ENCODE assay signal across 26 cellular contexts in genomic region chr13:92345627-92346026, GRCh38.
"Had no signal": no experiment of that assay in that cellular context is flagged by ENCODE, and none has a peak within 500 bp of the region (broad histone marks: within the 10 kb centered on the region; RNA-seq: fewer than 3 reads in every experiment).

No MANE protein-coding gene starts in this region.

- H3K4me1 Mint-ChIP-seq: immature natural killer cell; naive thymus-derived CD4-positive, alpha-beta T cell; stimulated activated effector memory CD8-positive, alpha-beta T cell treated with anti-CD3 and anti-CD28 coated beads, Interleukin-12 subunit alpha, Interleukin-12 subunit beta, amount 100 ng/mL, for 72 hours had no signal

- ATAC-seq: left colon; mucosa of descending colon; naive thymus-derived CD4-positive, alpha-beta T cell; natural killer cell treated with Interleukin-12 subunit alpha and Interleukin-12 subunit beta and Interleukin-15 and Interleukin-18, amount 100 ng/mL, for 72 hours; right lobe of liver; stimulated activated effector memory CD8-positive, alpha-beta T cell treated with anti-CD3 and anti-CD28 coated beads, Interleukin-12 subunit alpha, Interleukin-12 subunit beta, amount 100 ng/mL, for 72 hours; upper lobe of right lung had no signal

- H3K27me3 Mint-ChIP-seq: naive thymus-derived CD4-positive, alpha-beta T cell; natural killer cell treated with Interleukin-12 subunit alpha and Interleukin-12 subunit beta and Interleukin-15 and Interleukin-18, amount 100 ng/mL, for 72 hours; progenitor cell of endocrine pancreas; stimulated activated naive CD8-positive, alpha-beta T cell treated with anti-CD3 and anti-CD28 coated beads, Interleukin-15, Interleukin-2, amounts not matched to agents 100 ng/mL and 50 ng/mL, for 24 hours had no signal

- H3K36me3 ChIP-seq: left ventricle myocardium inferior, neutrophil, ovary, right atrium auricular region, right lobe of liver, suprapubic skin, thoracic aorta, tibial artery, upper lobe of right lung had no signal

- H3K27me3 ChIP-seq: neutrophil, ovary, right atrium auricular region, right lobe of liver, suprapubic skin, tibial artery, upper lobe of right lung had no signal

- H3K36me3 Mint-ChIP-seq: naive thymus-derived CD4-positive, alpha-beta T cell; natural killer cell treated with Interleukin-12 subunit alpha and Interleukin-12 subunit beta and Interleukin-15 and Interleukin-18, amount 100 ng/mL, for 72 hours; stimulated activated effector memory CD8-positive, alpha-beta T cell treated with anti-CD3 and anti-CD28 coated beads, Interleukin-12 subunit alpha, Interleukin-12 subunit beta, amount 100 ng/mL, for 72 hours had no signal

- H3K27ac Mint-ChIP-seq: immature natural killer cell; naive thymus-derived CD4-positive, alpha-beta T cell; natural killer cell treated with Interleukin-12 subunit alpha and Interleukin-12 subunit beta and Interleukin-15 and Interleukin-18, amount 100 ng/mL, for 72 hours; progenitor cell of endocrine pancreas; stimulated activated effector memory CD8-positive, alpha-beta T cell treated with anti-CD3 and anti-CD28 coated beads, Interleukin-12 subunit alpha, Interleukin-12 subunit beta, amount 100 ng/mL, for 72 hours; stimulated activated naive CD8-positive, alpha-beta T cell treated with anti-CD3 and anti-CD28 coated beads, Interleukin-15, Interleukin-2, amounts not matched to agents 100 ng/mL and 50 ng/mL, for 24 hours had no signal

- H3K27ac ChIP-seq: left ventricle myocardium inferior, neutrophil, ovary, right atrium auricular region, right lobe of liver, skin epidermis, suprapubic skin, thoracic aorta, tibial artery, upper lobe of right lung had no signal

- H3K9me3 ChIP-seq: mucosa of descending colon, neutrophil, ovary, right atrium auricular region, right lobe of liver, suprapubic skin, thoracic aorta, tibial artery, upper lobe of right lung had no signal

- H3K4me3 Mint-ChIP-seq: immature natural killer cell; naive thymus-derived CD4-positive, alpha-beta T cell; natural killer cell treated with Interleukin-12 subunit alpha and Interleukin-12 subunit beta and Interleukin-15 and Interleukin-18, amount 100 ng/mL, for 72 hours; stimulated activated effector memory CD8-positive, alpha-beta T cell treated with anti-CD3 and anti-CD28 coated beads, Interleukin-12 subunit alpha, Interleukin-12 subunit beta, amount 100 ng/mL, for 72 hours; stimulated activated naive CD8-positive, alpha-beta T cell treated with anti-CD3 and anti-CD28 coated beads, Interleukin-15, Interleukin-2, amounts not matched to agents 100 ng/mL and 50 ng/mL, for 24 hours had no signal

- DNase-seq: hypothalamus; immature natural killer cell; kidney; left colon; left ventricle myocardium inferior; midbrain; mucosa of descending colon; naive thymus-derived CD4-positive, alpha-beta T cell; occipital lobe; ovary; right lobe of liver; stimulated activated CD4-positive, alpha-beta T cell treated with anti-CD3 and anti-CD28 coated beads, Interleukin-4, amount 100 ng/mL, for 24 hours; stimulated activated naive CD4-positive, alpha-beta T cell; tibial artery; trophoblast cell; upper lobe of right lung had no signal

- H3K4me1 ChIP-seq: left ventricle myocardium inferior, right atrium auricular region, right lobe of liver, suprapubic skin, tibial artery, upper lobe of right lung had no signal

- H3K4me3 ChIP-seq: left ventricle myocardium inferior, lung, mucosa of descending colon, ovary, right atrium auricular region, right lobe of liver, skin epidermis, suprapubic skin, thoracic aorta, tibial artery, upper lobe of right lung had no signal
